9 cellular contexts compared by ENCODE assay signal in genomic region chr21:27802816-27803475, GRCh38.
DNase-seq lines count a peak whose midpoint lies in the region; ATAC-seq, FAIRE-seq and TF ChIP-seq lines count a peak whose summit lies in the region.
"Had no signal": no experiment of that assay in that cellular context is flagged by ENCODE, and none has a peak within 500 bp of the region (broad histone marks: within the 10 kb centered on the region; RNA-seq: fewer than 3 reads in every experiment).

No MANE protein-coding gene starts in this region.

- H3K4me2 ChIP-seq in PC-3 (ENCODE audit: low read length) (no peak overlapping the region), endothelial cell of umbilical vein (ENCODE audit: insufficient read depth, low read length) (peak overlapping the region; percentile 45)
- H3K4me2 ChIP-seq: BLaER1 treated with 17β-estradiol and CSF1 and Interleukin-3, amounts not matched to agents 10 nM and 100 nM had no signal

- TF ChIP-seq POLR2A in endothelial cell of umbilical vein (IDR thresholded peaks at IDR 0.05; ENCODE audit: low read depth, low read length), result no peak

- H3K27me3 ChIP-seq in PC-3 (ENCODE audit: low read length), result peaks cover 8% of the 10 kb centered on the region; the same call in 1 of the 2 replicates
- no peaks in the 10 kb centered on the region for H3K27me3 ChIP-seq in endothelial cell of umbilical vein (ENCODE audit: control insufficient read depth in 2 of 2, insufficient read depth in 2 of 2, low read length in 2 of 2)
- peaks cover 0 to 4% (median 0%) of the 10 kb centered on the region in 4 donors for H3K27me3 ChIP-seq in pancreas
- H3K27me3 ChIP-seq: BLaER1 treated with 17β-estradiol and CSF1 and Interleukin-3, amounts not matched to agents 10 nM and 100 nM had no signal

- dilution Hi-C loops in endothelial cell of umbilical vein (cut with MboI; ENCODE audit: extremely low pct_ligation_motif_present, low sequenced_read_pairs), result no loop called here

- no peaks in the 10 kb centered on the region for H3K4me1 ChIP-seq in PC-3 (ENCODE audit: insufficient read depth, low read length)
- no peaks in the 10 kb centered on the region for H3K4me1 ChIP-seq in endothelial cell of umbilical vein (ENCODE audit: control insufficient read depth, extremely low read depth, insufficient read depth, low read length)
- no peaks in the 10 kb centered on the region for H3K4me1 ChIP-seq in pancreas
- H3K4me1 ChIP-seq: BLaER1 treated with 17β-estradiol and CSF1 and Interleukin-3, amounts not matched to agents 10 nM and 100 nM had no signal

- BruUV-seq in PC-3 (replicated peaks; lab: Mats Ljungman, UMichigan) (no TSS peak), endothelial cell of umbilical vein (replicated peaks; lab: Mats Ljungman, UMichigan) (no TSS peak)

- no peak overlapping the region for H3K4me3 ChIP-seq in PC-3 (ENCODE audit: low read length)
- H3K4me3 ChIP-seq in endothelial cell of umbilical vein (replicated peaks in 1 of 3; ENCODE audit: insufficient read depth in 1 of 3, low read depth in 1 of 3, low read length in 3 of 3), result no peak overlapping the region
- H3K4me3 ChIP-seq in pancreas, result no peak overlapping the region
- H3K4me3 ChIP-seq: BLaER1 treated with 17β-estradiol and CSF1 and Interleukin-3, amounts not matched to agents 10 nM and 100 nM had no signal

- H2AFZ ChIP-seq in PC-3 (ENCODE audit: low read length), result no peak overlapping the region
- no peak overlapping the region for H2AFZ ChIP-seq in endothelial cell of umbilical vein (ENCODE audit: low read depth, low read length)

- H3K27ac ChIP-seq in PC-3 (ENCODE audit: low read length) (no peak overlapping the region), endothelial cell of umbilical vein (ENCODE audit: insufficient read depth, low read depth, low read length) (no peak overlapping the region), pancreas (no peak overlapping the region)
- H3K27ac ChIP-seq: BLaER1 treated with 17β-estradiol and CSF1 and Interleukin-3, amounts not matched to agents 10 nM and 100 nM had no signal

- H3K79me2 ChIP-seq in PC-3 (ENCODE audit: low read length) (no peaks in the 10 kb centered on the region), endothelial cell of umbilical vein (ENCODE audit: control insufficient read depth, insufficient read depth, low read length) (no peaks in the 10 kb centered on the region)

- TF ChIP-seq CTCF in PC-3 (conservative IDR thresholded peaks at IDR 0.05; ENCODE audit: low read depth, low read length), result peak; percentile 85
- TF ChIP-seq CTCF in endothelial cell of umbilical vein (IDR thresholded peaks at IDR 0.05; ENCODE audit: extremely low read depth in 1 of 2, insufficient read depth in 1 of 2, low read depth in 1 of 2, low read length in 2 of 2), result peak; percentile 55 to 65
- peak in 3 of 4 donors; percentile 29 to 50 (median 32) for TF ChIP-seq CTCF in pancreas (IDR thresholded peaks at IDR 0.05)

- H3K9ac ChIP-seq in PC-3 (ENCODE audit: low read length), result no peak overlapping the region
- H3K9ac ChIP-seq in endothelial cell of umbilical vein (replicated peaks; ENCODE audit: extremely low read depth, insufficient read depth, low read length), result no peak overlapping the region
- H3K9ac ChIP-seq: BLaER1 treated with 17β-estradiol and CSF1 and Interleukin-3, amounts not matched to agents 10 nM and 100 nM had no signal

- 45 to 50% methylated on average over 7 of the region's 7 CpGs for whole genome bisulfite sequencing in pancreas, 2 donors

- H3F3A ChIP-seq in PC-3 (ENCODE audit: low read length, unreplicated experiment), result no peaks in the 10 kb centered on the region

- H3K9me3 ChIP-seq in PC-3 (ENCODE audit: low read length) (no peaks in the 10 kb centered on the region), endothelial cell of umbilical vein (replicated peaks; ENCODE audit: control insufficient read depth, insufficient read depth, low read length) (no peaks in the 10 kb centered on the region), pancreas (no peaks in the 10 kb centered on the region)
- H3K9me3 ChIP-seq: BLaER1 treated with 17β-estradiol and CSF1 and Interleukin-3, amounts not matched to agents 10 nM and 100 nM had no signal

- POLR2A ChIA-PET in HEK293T (lab: Yijun Ruan, JAX) (no interaction called here), PC-3 (lab: Charles Lee; ENCODE audit: unreplicated experiment) (interaction anchor here (1.0 kb wide), 1 partner anchor 13 kb away, joined by 3 read pairs; no protein-coding TSS in a partner anchor), endothelial cell of umbilical vein (lab: Charles Lee) (no interaction called here)

- peak; percentile 1 for DNase-seq in NCI-H2081 (lab: John Stamatoyannopoulos, UW)
- no peak for DNase-seq in NCI-H2081 treated with DMSO at 0.1 percent for 48 hours (lab: John Stamatoyannopoulos, UW)
- peak; percentile 48 for DNase-seq in HEK293T (ENCODE audit: extremely low spot score)
- DNase-seq in PC-3, result peak; percentile 70
- peak; percentile 39 for DNase-seq in endothelial cell of umbilical vein (ENCODE audit: low read depth, low spot score)
- DNase-seq in pancreas, result peak in 1 of 6 donors; percentile 28
- DNase-seq in activated CD8-positive, alpha-beta memory T cell treated with anti-CD3 and anti-CD28 coated beads, Interleukin-2, amount 50 U/mL, for 4 hours, result no peak
- no peak for DNase-seq in NCI-H2107 treated with DMSO at 0.1 percent for 48 hours (lab: John Stamatoyannopoulos, UW; ENCODE audit: unreplicated experiment)

- H3K36me3 ChIP-seq in PC-3 (ENCODE audit: low read depth, low read length) (no peaks in the 10 kb centered on the region), endothelial cell of umbilical vein (ENCODE audit: control insufficient read depth in 2 of 2, extremely low read depth in 1 of 2, insufficient read depth in 2 of 2, low read length in 2 of 2) (no peaks in the 10 kb centered on the region), pancreas (no peaks in the 10 kb centered on the region)
- H3K36me3 ChIP-seq: BLaER1 treated with 17β-estradiol and CSF1 and Interleukin-3, amounts not matched to agents 10 nM and 100 nM had no signal

- peak; percentile 45; the same call in 1 of the 2 replicates for ATAC-seq in PC-3
- ATAC-seq in pancreas, result peak in 3 of 4 donors; percentile 34 to 71 (median 67)

- no peaks in the 10 kb centered on the region for H3K9me1 ChIP-seq in endothelial cell of umbilical vein (replicated peaks; ENCODE audit: control insufficient read depth, extremely low read depth, insufficient read depth, low read length)

- FAIRE-seq in endothelial cell of umbilical vein (lab: Jason Lieb, UNC), result peak; percentile 72
- no peak for FAIRE-seq in pancreas (lab: Jason Lieb, UNC)

- H3K9me2 ChIP-seq in PC-3 (replicated peaks; ENCODE audit: low read length), result no peaks in the 10 kb centered on the region

- CTCF ChIA-PET in HEK293T (lab: Yijun Ruan, JAX), result interaction anchor here (0.9 kb wide), 1 partner anchor 10 kb away, joined by 5 read pairs; no protein-coding TSS in a partner anchor
- CTCF ChIA-PET in PC-3 (lab: Charles Lee), result no interaction called here
- CTCF ChIA-PET in endothelial cell of umbilical vein (lab: Charles Lee), result interaction anchor here (0.9 to 1.8 kb wide), 5 partner anchors 10 to 43 kb away, joined by 4 to 7 read pairs (median 6); no protein-coding TSS in a partner anchor

- intact Hi-C loops in PC-3 (cut with micrococcal nuclease), result no loop called here
- intact Hi-C loops in endothelial cell of umbilical vein (cut with micrococcal nuclease), result loop anchor here (1.0 to 5.0 kb wide), 4 partner anchors 44 to 956 kb away; partner anchors contain the start of gene ADAMTS1
- intact Hi-C loops in pancreas (cut with DNase I), result no loop called here

- no peaks in the 10 kb centered on the region for H4K20me1 ChIP-seq in PC-3 (ENCODE audit: low read length)
- no peaks in the 10 kb centered on the region for H4K20me1 ChIP-seq in endothelial cell of umbilical vein (replicated peaks; ENCODE audit: control insufficient read depth, extremely low read depth, insufficient read depth, low read length)
- H4K20me1 ChIP-seq: BLaER1 treated with 17β-estradiol and CSF1 and Interleukin-3, amounts not matched to agents 10 nM and 100 nM had no signal

TF ChIP-seq in HEK293T, 16 proteins besides CTCF, POLR2A, EP300 and RAD21 (continues in another document):
- no peak for TF ChIP-seq ZNF384 (IDR thresholded peaks at IDR 0.05)
- TF ChIP-seq FOXM1 (IDR thresholded peaks at IDR 0.05; ENCODE audit: borderline replicate concordance), result no peak
- TF ChIP-seq TARDBP (IDR thresholded peaks at IDR 0.05), result no peak
- no peak for TF ChIP-seq ELF4 (IDR thresholded peaks at IDR 0.05)
- no peak for TF ChIP-seq HDGF (IDR thresholded peaks at IDR 0.05; ENCODE audit: borderline replicate concordance)
- no peak for TF ChIP-seq CTBP1 (IDR thresholded peaks at IDR 0.05; ENCODE audit: borderline replicate concordance)
- TF ChIP-seq FOXA1 (IDR thresholded peaks at IDR 0.05), result no peak
- no peak for TF ChIP-seq FOXK2 (IDR thresholded peaks at IDR 0.05)
- no peak for TF ChIP-seq ARNT (IDR thresholded peaks at IDR 0.05)
- no peak for TF ChIP-seq L3MBTL2 (conservative IDR thresholded peaks at IDR 0.05)
- TF ChIP-seq SP1 (IDR thresholded peaks at IDR 0.05), result no peak

TF ChIP-seq in endothelial cell of umbilical vein, 7 proteins besides CTCF, POLR2A, EP300 and RAD21:
- TF ChIP-seq GATA2 (IDR thresholded peaks at IDR 0.05; ENCODE audit: insufficient read depth, insufficient read length, low read depth, low read length) (no peak), POLR2AphosphoS5 (IDR thresholded peaks at IDR 0.05; ENCODE audit: insufficient read depth, low read depth, low read length) (no peak), EZH2 (IDR thresholded peaks at IDR 0.05; ENCODE audit: borderline replicate concordance, low read depth, low read length, severe bottlenecking) (no peak), JUN (IDR thresholded peaks at IDR 0.05; ENCODE audit: borderline replicate concordance, insufficient read depth, insufficient read length, low read depth) (no peak), FOS (IDR thresholded peaks at IDR 0.05; ENCODE audit: borderline replicate concordance, insufficient read depth, low read length) (no peak), MYC (IDR thresholded peaks at IDR 0.05; ENCODE audit: low read depth, low read length) (no peak), MAX (IDR thresholded peaks at IDR 0.05; ENCODE audit: insufficient read depth, insufficient read length) (no peak)
TF ChIP-seq in endothelial cell of umbilical vein: peak in this region for 0.

Comparison
In these comparisons a context has a peak if more than half of its experiments do, and no peak if none do; other contexts are left out.
1. DNase-seq: peak in NCI-H2081 (2 of 2), HEK293T (single experiment), PC-3 (single experiment) and endothelial cell of umbilical vein (single experiment); none in NCI-H2081 treated with DMSO at 0.1 percent for 48 hours (single experiment), activated CD8-positive, alpha-beta memory T cell treated with anti-CD3 and anti-CD28 coated beads, Interleukin-2, amount 50 U/mL, for 4 hours (single experiment) and NCI-H2107 treated with DMSO at 0.1 percent for 48 hours (single experiment).
2. CTCF ChIP-seq: peak in every context shown above with its lines; median percentile 85 in PC-3; 60 in endothelial cell of umbilical vein; 32 in pancreas.